6 cellular contexts compared by ENCODE assay signal in the genomic region with DNA sequence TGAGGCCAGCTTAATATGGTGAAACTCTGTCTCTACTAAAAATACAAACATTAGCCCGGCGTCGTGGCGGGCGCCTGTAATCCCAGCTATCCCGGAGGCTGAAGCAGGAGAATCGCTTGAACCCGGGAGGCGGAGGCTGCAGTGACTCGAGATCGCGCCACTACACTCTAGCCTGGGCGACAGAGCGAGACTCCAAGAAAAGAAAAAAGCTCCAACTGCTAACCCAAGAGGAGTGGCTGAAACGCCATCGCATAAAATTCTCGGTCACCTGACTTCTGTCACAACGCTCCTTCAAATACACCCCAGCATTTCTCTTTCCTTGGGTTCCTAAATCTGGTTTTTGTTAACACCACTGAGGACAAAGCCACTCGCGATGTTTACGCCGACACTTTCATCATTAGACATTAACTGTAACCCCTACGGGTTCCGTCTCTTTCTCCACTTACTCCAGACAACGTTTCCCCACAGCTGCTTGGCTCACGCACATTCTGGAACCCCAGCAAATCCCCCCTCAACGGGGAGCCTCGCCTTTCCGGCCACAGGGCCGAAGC. TPM values are rescaled to one million over a fixed set of nuclear protein-coding genes. Genes with fewer than 3 reads are reported as not detected.
DNase-seq lines count a peak whose midpoint lies in the region; ATAC-seq and TF ChIP-seq lines count a peak whose summit lies in the region.

No MANE protein-coding gene starts in this region.

- DNase-seq in left cardiac atrium (no peak), cardiac septum (ENCODE audit: low spot score) (no peak), RKO (ENCODE audit: low spot score) (peak; percentile 35), foreskin keratinocyte (peak; percentile 22 to 52), stomach (no peak), NCI-H187 (lab: John Stamatoyannopoulos, UW) (no peak)

- no peaks in the 10 kb centered on the region for H3K27me3 ChIP-seq in foreskin keratinocyte
- no peaks in the 10 kb centered on the region for H3K27me3 ChIP-seq in stomach

- intact Hi-C loops in left cardiac atrium (cut with DNase I) (no loop called here), cardiac septum (cut with DNase I) (loop anchor here (1.0 to 5.0 kb wide), 4 partner anchors 25 to 255 kb away; partner anchors contain the start of genes BZW1, NIF3L1 and PPIL3), stomach (cut with DNase I; ENCODE audit: low total_unique reads) (no loop called here)

- H3K9me3 ChIP-seq in stomach: no peaks in the 10 kb centered on the region

- peak overlapping the region; percentile 79 to 98 (median 86) for H3K4me3 ChIP-seq in stomach

- no peak for TF ChIP-seq POLR2A in stomach (IDR thresholded peaks at IDR 0.05)

- no peak for TF ChIP-seq CTCF in foreskin keratinocyte (conservative IDR thresholded peaks at IDR 0.05)
- no peak for TF ChIP-seq CTCF in stomach (IDR thresholded peaks at IDR 0.05)

- H3K4me1 ChIP-seq in foreskin keratinocyte: no peaks in the 10 kb centered on the region
- H3K4me1 ChIP-seq in stomach: peaks cover 33 to 69% (median 54%) of the 10 kb centered on the region in 4 donors

- ATAC-seq in left cardiac atrium (peak; percentile 5 to 6), foreskin keratinocyte (no peak)

- TF ChIP-seq EP300 in stomach (IDR thresholded peaks at IDR 0.05): no peak

- peak overlapping the region; percentile 99 for H3K27ac ChIP-seq in foreskin keratinocyte
- peak overlapping the region; percentile 98 to 100 (median 100) for H3K27ac ChIP-seq in stomach

- peaks cover 12 to 23% (median 19%) of the 10 kb centered on the region in 4 donors for H3K36me3 ChIP-seq in stomach

- WGBS in stomach, 5 donors: 0 to 1% (median 1%) methylated on average over 27 to 30 of the region's 30 CpGs

RNA-seq across cellular contexts. Expression of gene CLK1, which starts 0.7 kb away (rescaled TPM):
- total RNA-seq in left cardiac atrium (10 to 100 TPM; 52.9 to 54.6 TPM), cardiac septum (58.3 TPM), foreskin keratinocyte (34.9 and 39.6 TPM in 2 replicates), stomach (100 to 1,000 TPM in 4 of 5 donors, 10 to 100 TPM in 1; 60.5 to 245 (median 158) TPM)
- polyA plus RNA-seq in foreskin keratinocyte (25.4 and 30.9 TPM in 2 replicates), stomach (100 to 1,000 TPM in 2 of 3 donors, 10 to 100 TPM in 1; 95.0 to 270 (median 117) TPM)

RNA-seq across cellular contexts. Expression of gene PPIL3, which starts 25.1 kb away (rescaled TPM):
- total RNA-seq in left cardiac atrium (10 to 100 TPM; 22.6 to 25.9 TPM), cardiac septum (19.4 TPM), foreskin keratinocyte (27.4 and 29.0 TPM in 2 replicates), stomach (10 to 100 TPM in 2 of 5 donors, 1 to 10 TPM in 1, not detected in 2; 5.5 to 51.2 (median 30.3) TPM)
- polyA plus RNA-seq in foreskin keratinocyte (28.9 and 29.2 TPM in 2 replicates), stomach (10 to 100 TPM; 14.9 to 45.4 (median 18.6) TPM)

RNA-seq across cellular contexts. Expression of gene NIF3L1, which starts 25.4 kb away (rescaled TPM):
- total RNA-seq in left cardiac atrium (10 to 100 TPM; 17.0 to 20.2 TPM), cardiac septum (19.1 TPM), foreskin keratinocyte (38.6 and 43.5 TPM in 2 replicates), stomach (10 to 100 TPM; 14.3 to 39.6 (median 17.4) TPM)
- polyA plus RNA-seq in foreskin keratinocyte (30.7 and 38.1 TPM in 2 replicates), stomach (10 to 100 TPM; 19.2 to 30.5 (median 21.7) TPM)

RNA-seq across cellular contexts. Expression of gene BZW1, which starts 52.0 kb away (rescaled TPM):
- 100 to 1,000 TPM; 104 to 176 TPM for total RNA-seq in left cardiac atrium
- 99.3 TPM for total RNA-seq in cardiac septum
- 389 and 399 TPM in 2 replicates for total RNA-seq in foreskin keratinocyte
- 97.3 and 119 TPM in 2 replicates for polyA plus RNA-seq in foreskin keratinocyte
- 100 to 1,000 TPM in 4 of 5 donors, 10 to 100 TPM in 1; 32.4 to 530 (median 197) TPM for total RNA-seq in stomach
- 10 to 100 TPM; 31.0 to 88.6 (median 84.7) TPM for polyA plus RNA-seq in stomach

Comparison
In these comparisons a context has a peak if more than half of its experiments do, and no peak if none do; other contexts are left out.
1. DNase-seq: peak in RKO (single experiment) and foreskin keratinocyte (2 of 2); none in left cardiac atrium (single experiment), cardiac septum (single experiment), stomach (single experiment) and NCI-H187 (0 of 2).